In the genomic region with DNA sequence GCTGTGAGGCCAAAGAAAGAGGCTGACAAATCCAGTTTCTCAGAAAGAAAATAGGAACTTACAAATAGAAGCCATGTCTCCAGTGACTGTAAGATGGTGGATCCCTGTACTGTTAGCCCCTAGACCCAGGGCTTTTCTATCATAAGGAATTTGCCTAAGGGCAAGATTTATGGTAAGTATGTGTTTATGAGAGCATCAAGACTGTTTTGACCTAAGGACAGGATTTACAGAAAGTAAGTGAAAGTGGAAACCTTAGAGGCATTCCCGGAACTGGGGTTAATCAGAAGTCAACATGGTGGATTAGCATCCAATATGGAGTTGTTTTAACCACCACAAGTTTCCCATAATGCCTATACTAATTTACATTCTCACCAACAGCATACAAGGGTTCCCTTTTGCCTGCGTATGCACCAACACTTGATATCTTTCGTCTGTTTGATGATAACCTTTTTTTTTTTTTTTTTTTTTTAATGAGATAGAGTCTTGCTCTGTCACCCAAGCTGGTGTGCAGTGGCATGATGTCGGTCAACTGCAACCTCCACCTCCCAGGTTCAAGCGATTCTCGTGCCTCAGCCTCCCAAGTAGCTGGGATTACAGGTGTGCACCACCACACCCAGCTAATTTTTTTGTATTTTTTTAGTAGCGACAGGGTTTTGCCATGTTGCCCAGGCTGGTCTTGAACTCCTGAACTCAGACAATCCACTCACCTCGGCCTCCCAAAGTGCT, we compare ENCODE assay signal across 23 cellular contexts.
"Had no signal": no experiment of that assay in that cellular context is flagged by ENCODE, and none has a peak within 500 bp of the region (broad histone marks: within the 10 kb centered on the region; RNA-seq: fewer than 3 reads in every experiment).

No MANE protein-coding gene starts in this region.

- H3K4me3 Mint-ChIP-seq: activated T-helper 1 cell treated with anti-CD3 and anti-CD28 coated beads, Interleukin-12 subunit alpha, Interleukin-12 subunit beta, Interleukin-2, Interleukin-4 antibody, amounts not matched to agents 30 ng/mL and 10 ng/mL and 1 ng/mL, durations not matched to agents 14 hours and 24 hours and 36 hours; dendritic cell treated with granulocyte-macrophage colony-stimulating factor and Interleukin-4, amounts not matched to agents 40 ng/mL and 50 ng/mL, for 4 days; naive thymus-derived CD8-positive, alpha-beta T cell; neural progenitor cell; stimulated activated memory B cell treated with anti-CD40 and anti-IgM and Interleukin-4, amounts not matched to agents 10 μg/mL and 1 μg/mL and 100 μg/mL, for 72 hours; T-helper 2 cell treated with Interferon-gamma antibody and Interleukin-4, amounts not matched to agents 5 μg/mL and 100 μg/mL, for 36 hours had no signal

- H3K4me2 ChIP-seq: neural progenitor cell had no signal

- H3K27me3 Mint-ChIP-seq: dendritic cell treated with granulocyte-macrophage colony-stimulating factor and Interleukin-4, amounts not matched to agents 40 ng/mL and 50 ng/mL, for 4 days; naive thymus-derived CD8-positive, alpha-beta T cell; stimulated activated memory B cell treated with anti-CD40 and anti-IgM and Interleukin-4, amounts not matched to agents 10 μg/mL and 1 μg/mL and 100 μg/mL, for 72 hours had no signal

- H3K27me3 ChIP-seq: body of pancreas, neural progenitor cell, right lobe of liver, stomach, suprapubic skin, tibial nerve had no signal

- H3K9ac ChIP-seq: neural progenitor cell had no signal

- H3K4me3 ChIP-seq: body of pancreas, lower lobe of right lung, neural progenitor cell, right lobe of liver, skin epidermis, stomach, suprapubic skin, tibial nerve had no signal

- H3K4me1 ChIP-seq: right lobe of liver, suprapubic skin had no signal

- H3K9me3 Mint-ChIP-seq: dendritic cell treated with granulocyte-macrophage colony-stimulating factor and Interleukin-4, amounts not matched to agents 40 ng/mL and 50 ng/mL, for 4 days; naive thymus-derived CD8-positive, alpha-beta T cell; neural progenitor cell; T-helper 2 cell treated with Interferon-gamma antibody and Interleukin-4, amounts not matched to agents 5 μg/mL and 100 μg/mL, for 36 hours had no signal

- H3K9me3 ChIP-seq: body of pancreas, lower lobe of right lung, right lobe of liver, stomach, suprapubic skin, tibial nerve had no signal

- DNase-seq: activated CD4-positive, CD25-positive, alpha-beta regulatory T cell treated with anti-CD3 and anti-CD28 coated beads, Interleukin-2, amount 50 U/mL, for 72 hours; activated CD8-positive, alpha-beta memory T cell treated with anti-CD3 and anti-CD28 coated beads, Interleukin-2, amount 50 U/mL, for 48 hours; activated gamma-delta T cell treated with Interleukin-2 at 50 U/mL for 16 hours; anterior cingulate cortex; body of pancreas; effector CD4-positive, alpha-beta T cell; foreskin fibroblast; lower lobe of right lung; posterior cingulate gyrus; right lobe of liver; stimulated activated CD4-positive, alpha-beta T cell treated with anti-CD3 and anti-CD28 coated beads, Interleukin-2, amount 100 ng/mL, for 24 hours; stomach; WERI-Rb-1 had no signal

- ATAC-seq: body of pancreas; left lobe of liver; lower lobe of right lung; right lobe of liver; stimulated activated memory B cell treated with anti-CD40 and anti-IgM and Interleukin-4, amounts not matched to agents 10 μg/mL and 1 μg/mL and 100 μg/mL, for 72 hours had no signal

- H3K36me3 ChIP-seq: neural progenitor cell, WERI-Rb-1 had no signal

- H2AFZ ChIP-seq: neural progenitor cell had no signal

- H3K27ac ChIP-seq: body of pancreas, lower lobe of right lung, neural progenitor cell, right lobe of liver, skin epidermis, stomach, suprapubic skin, WERI-Rb-1 had no signal

- H3K27ac Mint-ChIP-seq: activated T-helper 1 cell treated with anti-CD3 and anti-CD28 coated beads, Interleukin-12 subunit alpha, Interleukin-12 subunit beta, Interleukin-2, Interleukin-4 antibody, amounts not matched to agents 30 ng/mL and 10 ng/mL and 1 ng/mL, durations not matched to agents 14 hours and 24 hours and 36 hours; dendritic cell treated with granulocyte-macrophage colony-stimulating factor and Interleukin-4, amounts not matched to agents 40 ng/mL and 50 ng/mL, for 4 days; neural progenitor cell; stimulated activated memory B cell treated with anti-CD40 and anti-IgM and Interleukin-4, amounts not matched to agents 10 μg/mL and 1 μg/mL and 100 μg/mL, for 72 hours; T-helper 2 cell treated with Interferon-gamma antibody and Interleukin-4, amounts not matched to agents 5 μg/mL and 100 μg/mL, for 36 hours had no signal
